Comparison of ENCODE assay signal across 30 cellular contexts in the genomic region with DNA sequence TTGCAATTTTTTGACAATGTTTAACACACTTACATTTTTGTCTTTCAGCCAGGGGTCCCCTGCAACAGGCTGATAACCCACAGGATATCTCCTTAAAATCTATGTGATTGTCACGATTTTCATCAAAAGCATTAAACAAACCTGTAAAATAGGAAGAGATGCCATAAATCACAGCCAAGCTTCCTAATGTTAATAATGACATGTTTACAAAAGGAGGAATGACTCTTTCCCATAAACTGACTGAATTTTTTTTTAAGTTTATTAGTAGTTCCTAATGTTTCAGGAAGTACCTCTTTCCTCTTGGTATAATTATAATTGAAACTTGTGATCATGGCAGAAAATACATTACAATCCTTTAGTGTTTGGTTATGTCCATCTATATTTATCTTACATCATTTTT.
"Had no signal": no experiment of that assay in that cellular context is flagged by ENCODE, and none has a peak within 500 bp of the region (broad histone marks: within the 10 kb centered on the region; RNA-seq: fewer than 3 reads in every experiment).

No MANE protein-coding gene starts in this region.

- ATAC-seq: left colon; left lung; lower lobe of right lung; natural killer cell; right lobe of liver; stimulated activated memory B cell treated with anti-CD40 and anti-IgM and Interleukin-4, amounts not matched to agents 10 μg/mL and 1 μg/mL and 100 μg/mL, for 72 hours; stimulated activated naive CD8-positive, alpha-beta T cell treated with anti-CD3 and anti-CD28 coated beads, Interleukin-15, amount 100 ng/mL, for 72 hours had no signal

- H3K4me3 ChIP-seq: left lung, lower lobe of right lung, neural progenitor cell, right atrium auricular region, right lobe of liver, smooth muscle cell, tibial nerve, uterus had no signal

- FAIRE-seq: islet of Langerhans, kidney had no signal

- H2AFZ ChIP-seq: neural progenitor cell, parathyroid adenoma had no signal

- H3K36me3 ChIP-seq: uterus had no signal

- H3K9ac ChIP-seq: neural progenitor cell, parathyroid adenoma had no signal

- H3K9me3 ChIP-seq: left lung, lower lobe of right lung, neutrophil, right atrium auricular region, right lobe of liver, tibial nerve, uterus had no signal

- H3K79me2 ChIP-seq: parathyroid adenoma had no signal

- H3K4me1 ChIP-seq: left lung, lower lobe of right lung, neural progenitor cell, parathyroid adenoma, right atrium auricular region, right lobe of liver, uterus had no signal

- H3K9me3 Mint-ChIP-seq: immature natural killer cell; mesothelial cell of epicardium; naive B cell; natural killer cell; nephron progenitor cell; neural progenitor cell; stimulated activated memory B cell treated with anti-CD40 and anti-IgM and Interleukin-4, amounts not matched to agents 10 μg/mL and 1 μg/mL and 100 μg/mL, for 72 hours; stimulated activated naive CD8-positive, alpha-beta T cell treated with anti-CD3 and anti-CD28 coated beads, Interleukin-15, amount 100 ng/mL, for 72 hours; type B pancreatic cell had no signal

- H3K27me3 ChIP-seq: left lung, neural progenitor cell, neutrophil, right atrium auricular region, right lobe of liver, tibial nerve, uterus had no signal

- H3K4me3 Mint-ChIP-seq: immature natural killer cell; mesothelial cell of epicardium; naive B cell; natural killer cell; nephron progenitor cell; neural progenitor cell; stimulated activated memory B cell treated with anti-CD40 and anti-IgM and Interleukin-4, amounts not matched to agents 10 μg/mL and 1 μg/mL and 100 μg/mL, for 72 hours; stimulated activated naive CD8-positive, alpha-beta T cell treated with anti-CD3 and anti-CD28 coated beads, Interleukin-15, amount 100 ng/mL, for 72 hours; type B pancreatic cell had no signal

- H3K4me1 Mint-ChIP-seq: immature natural killer cell; natural killer cell; nephron progenitor cell; neural progenitor cell; stimulated activated memory B cell treated with anti-CD40 and anti-IgM and Interleukin-4, amounts not matched to agents 10 μg/mL and 1 μg/mL and 100 μg/mL, for 72 hours; stimulated activated naive CD8-positive, alpha-beta T cell treated with anti-CD3 and anti-CD28 coated beads, Interleukin-15, amount 100 ng/mL, for 72 hours had no signal

- DNase-seq: immature natural killer cell; kidney; left colon; left lung; lower lobe of right lung; mesendoderm; naive B cell; natural killer cell; nephron progenitor cell; occipital lobe; right lobe of liver; stimulated activated CD4-positive, alpha-beta T cell treated with anti-CD3 and anti-CD28 coated beads, Interleukin-1b, Interleukin-23, amount 100 ng/mL, for 48 hours; stimulated activated CD4-positive, alpha-beta T cell treated with anti-CD3 and anti-CD28 coated beads, Interleukin-2, amount 100 ng/mL, for 48 hours; stimulated activated CD4-positive, alpha-beta T cell treated with anti-CD3 and anti-CD28 coated beads, Interleukin-4, amount 100 ng/mL, for 4 hours; stimulated activated CD8-positive, alpha-beta memory T cell treated with anti-CD3 and anti-CD28 coated beads, Interleukin-4, amount 100 ng/mL, for 48 hours; stimulated activated naive CD4-positive, alpha-beta T cell treated with Interleukin-2 at 50 U/mL for 16 hours; stimulated activated naive CD8-positive, alpha-beta T cell treated with anti-CD3 and anti-CD28 coated beads, Interleukin-15, amount 100 ng/mL, for 72 hours; substantia nigra; uterus had no signal

- H3K27me3 Mint-ChIP-seq: naive B cell; progenitor cell of endocrine pancreas; stimulated activated memory B cell treated with anti-CD40 and anti-IgM and Interleukin-4, amounts not matched to agents 10 μg/mL and 1 μg/mL and 100 μg/mL, for 72 hours; stimulated activated naive CD8-positive, alpha-beta T cell treated with anti-CD3 and anti-CD28 coated beads, Interleukin-15, amount 100 ng/mL, for 72 hours; type B pancreatic cell had no signal

- H3K27ac Mint-ChIP-seq: immature natural killer cell; mesothelial cell of epicardium; natural killer cell; nephron progenitor cell; neural progenitor cell; progenitor cell of endocrine pancreas; stimulated activated memory B cell treated with anti-CD40 and anti-IgM and Interleukin-4, amounts not matched to agents 10 μg/mL and 1 μg/mL and 100 μg/mL, for 72 hours; stimulated activated naive CD8-positive, alpha-beta T cell treated with anti-CD3 and anti-CD28 coated beads, Interleukin-15, amount 100 ng/mL, for 72 hours; type B pancreatic cell had no signal

- H3K4me2 ChIP-seq: neural progenitor cell, smooth muscle cell had no signal

- H3K36me3 Mint-ChIP-seq: natural killer cell had no signal

- H3K27ac ChIP-seq: left lung, lower lobe of right lung, neural progenitor cell, neutrophil, parathyroid adenoma, right atrium auricular region, right lobe of liver, tibial nerve, uterus had no signal
